Comparison of ENCODE assay signal across 8 cellular contexts in the genomic region with DNA sequence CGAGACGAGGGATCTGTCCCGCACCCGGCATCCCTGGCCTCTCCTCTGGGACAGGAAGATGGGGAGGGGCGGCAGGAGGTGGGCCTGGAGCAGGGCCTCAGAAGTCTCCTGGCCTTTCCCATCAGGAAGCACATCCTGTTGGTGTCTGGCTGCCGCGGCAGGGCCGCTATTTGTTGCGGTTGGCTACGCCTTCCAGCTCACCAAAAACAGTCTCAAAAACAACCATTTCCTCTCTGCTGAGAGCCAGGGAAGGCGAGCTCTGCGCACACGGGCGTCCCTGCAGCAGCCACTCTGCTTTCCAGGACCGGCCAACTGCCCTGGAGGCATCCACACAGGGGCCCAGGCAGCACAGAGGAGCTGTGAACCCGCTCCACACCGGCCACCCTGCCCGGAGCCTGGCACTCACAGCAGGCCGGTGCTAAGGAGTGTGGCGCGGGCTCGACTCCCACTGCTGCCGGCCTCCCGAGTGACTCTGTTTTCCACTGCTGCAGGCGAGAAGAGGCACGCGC. TPM values are rescaled to one million over a fixed set of nuclear protein-coding genes. Genes with fewer than 3 reads are reported as not detected.
DNase-seq lines count a peak whose midpoint lies in the region; ATAC-seq lines count a peak whose summit lies in the region.

A gene (plus strand): TSS at position 224 of the 509 bp plus-strand sequence. CDS start 610 bp downstream, outside the sequence.

- DNase-seq in iris pigment epithelial cell (ENCODE audit: low read depth) (peak; percentile 75), NCI-H524 treated with DMSO at 0.1 percent for 48 hours (lab: John Stamatoyannopoulos, UW) (no peak)
- DNase-seq in activated CD4-positive, CD25-positive, alpha-beta regulatory T cell treated with anti-CD3 and anti-CD28 coated beads, Interleukin-2, amount 50 U/mL, for 72 hours: no peak

- no peaks in the 10 kb centered on the region for H3K9me3 ChIP-seq in HUES6 (ENCODE audit: control insufficient read depth, insufficient read depth, low read depth, low read length)
- H3K9me3 ChIP-seq in stomach smooth muscle (ENCODE audit: control insufficient read depth in 2 of 2, low read length in 2 of 2): no peaks in the 10 kb centered on the region

- 0 out of 2 replicates have a peak within 1 kb of the TSS, but pooled peaks have one; percentile 7 for H3K27ac ChIP-seq in HUES6 (ENCODE audit: low read depth, low read length)
- peak within 1 kb of the TSS; percentile 83 for H3K27ac ChIP-seq in adipose tissue (ENCODE audit: low read depth, low read length)
- peak within 1 kb of the TSS; percentile 88 for H3K27ac ChIP-seq in stomach smooth muscle (ENCODE audit: low read length)

- ATAC-seq in GM21619 (IDR thresholded peaks at IDR 0.05; ENCODE audit: unreplicated experiment): no peak
- no peak for ATAC-seq in GM21367 (IDR thresholded peaks at IDR 0.05; ENCODE audit: unreplicated experiment)

- H3K36me3 ChIP-seq in HUES6 (ENCODE audit: control insufficient read depth, insufficient read depth, low read length) (no peaks in the 10 kb centered on the region), stomach smooth muscle (ENCODE audit: control insufficient read depth in 2 of 2, insufficient read depth in 2 of 2, low read length in 2 of 2) (peaks cover 3 to 15% of the 10 kb centered on the region in 2 donors)

- H3K27me3 ChIP-seq in HUES6 (ENCODE audit: control insufficient read depth, insufficient read depth, low read length) (no peaks in the 10 kb centered on the region), stomach smooth muscle (ENCODE audit: control insufficient read depth in 1 of 2, insufficient read depth in 2 of 2, low read length in 2 of 2) (no peaks in the 10 kb centered on the region)

- H3K4me1 ChIP-seq in HUES6 (ENCODE audit: control insufficient read depth, insufficient read depth, low read length) (no peaks in the 10 kb centered on the region), stomach smooth muscle (ENCODE audit: control insufficient read depth, insufficient read depth, low read length) (peaks cover 77% of the 10 kb centered on the region)

- H3K4me3 ChIP-seq in HUES6 (ENCODE audit: low read depth, low read length) (no peak within 1 kb of the TSS), stomach smooth muscle (ENCODE audit: low read length in 2 of 2) (peak within 1 kb of the TSS; percentile 61 to 78)

- WGBS in adipose tissue, 3 donors: 16 to 69% (median 17%) methylated on average over 22 to 27 of the region's 27 CpGs

- H3K9ac ChIP-seq in HUES6 (ENCODE audit: low read length) (no peak within 1 kb of the TSS), stomach smooth muscle (ENCODE audit: low read length in 2 of 2) (peak within 1 kb of the TSS; percentile 55 to 65)

RNA-seq across cellular contexts. Expression of the gene that starts here (rescaled TPM):
- 10 to 100 TPM; 15.1 to 48.6 (median 39.8) TPM for polyA plus RNA-seq in adipose tissue

Comparison
In these comparisons a context has a peak if more than half of its experiments do, and no peak if none do; other contexts are left out.
1. H3K27ac ChIP-seq: peak in every context shown above with its lines; median percentile 88 in stomach smooth muscle; 83 in adipose tissue; 7 in HUES6.